8 cellular contexts compared by ENCODE assay signal in genomic region chr3:158106773-158107461, GRCh38. TPM values are rescaled to one million over a fixed set of nuclear protein-coding genes. Genes with fewer than 3 reads are reported as not detected.
A peak's percentile ranks its signal among the peaks of the same experiment; 100 is the strongest.
DNase-seq lines count a peak whose midpoint lies in the region; ATAC-seq and TF ChIP-seq lines count a peak whose summit lies in the region.

No MANE protein-coding gene starts in this region.

- peaks cover 17% of the 10 kb centered on the region for H3K36me3 Mint-ChIP-seq in T-helper 1 cell treated with Interleukin-12 subunit alpha and Interleukin-12 subunit beta and Interleukin-4 antibody, amounts not matched to agents 30 μg/mL and 1 μg/mL, for 36 hours (ENCODE audit: low read depth)
- peaks cover 5% of the 10 kb centered on the region for H3K36me3 Mint-ChIP-seq in activated naive CD4-positive, alpha-beta T cell treated with anti-CD3 and anti-CD28 coated beads, Interleukin-2, amount 50 U/mL, for 24 hours
- peaks cover 0 to 30% (median 22%) of the 10 kb centered on the region in 3 donors for H3K36me3 Mint-ChIP-seq in naive thymus-derived CD8-positive, alpha-beta T cell

- no peaks in the 10 kb centered on the region for H4K20me1 ChIP-seq in MM.1S (ENCODE audit: insufficient read depth, low read length)

- peak overlapping the region; percentile 86 for H2AFZ ChIP-seq in MM.1S (ENCODE audit: low read length)

- H3F3A ChIP-seq in MM.1S (ENCODE audit: insufficient read depth, low read length) = peaks cover 15% of the 10 kb centered on the region

- H3K27me3 Mint-ChIP-seq in T-helper 1 cell treated with Interleukin-12 subunit alpha and Interleukin-12 subunit beta and Interleukin-4 antibody, amounts not matched to agents 30 μg/mL and 1 μg/mL, for 36 hours (ENCODE audit: low read depth) = peaks cover 73% of the 10 kb centered on the region
- peaks cover 55% of the 10 kb centered on the region for H3K27me3 Mint-ChIP-seq in activated naive CD4-positive, alpha-beta T cell treated with anti-CD3 and anti-CD28 coated beads, Interleukin-2, amount 50 U/mL, for 24 hours
- peaks cover 40 to 75% (median 61%) of the 10 kb centered on the region in 5 donors for H3K27me3 Mint-ChIP-seq in naive thymus-derived CD8-positive, alpha-beta T cell

- H3K4me1 Mint-ChIP-seq in T-helper 1 cell treated with Interleukin-12 subunit alpha and Interleukin-12 subunit beta and Interleukin-4 antibody, amounts not matched to agents 30 μg/mL and 1 μg/mL, for 36 hours (ENCODE audit: low read depth) = peaks cover 52% of the 10 kb centered on the region
- peaks cover 59% of the 10 kb centered on the region for H3K4me1 Mint-ChIP-seq in activated naive CD4-positive, alpha-beta T cell treated with anti-CD3 and anti-CD28 coated beads, Interleukin-2, amount 50 U/mL, for 24 hours
- peaks cover 36 to 76% (median 67%) of the 10 kb centered on the region in 4 donors for H3K4me1 Mint-ChIP-seq in naive thymus-derived CD8-positive, alpha-beta T cell

- H3K4me3 ChIP-seq in MM.1S (ENCODE audit: low read length) = peak overlapping the region; percentile 66

- peaks cover 17% of the 10 kb centered on the region for H3K4me1 ChIP-seq in MM.1S (ENCODE audit: low read length)

- H3K27ac ChIP-seq in MM.1S (ENCODE audit: low read length) = no peak overlapping the region

- H3K4me2 ChIP-seq in MM.1S (ENCODE audit: low read depth, low read length) = peak overlapping the region; percentile 85

- H3K9me3 Mint-ChIP-seq in T-helper 1 cell treated with Interleukin-12 subunit alpha and Interleukin-12 subunit beta and Interleukin-4 antibody, amounts not matched to agents 30 μg/mL and 1 μg/mL, for 36 hours = peaks cover 2% of the 10 kb centered on the region
- H3K9me3 Mint-ChIP-seq in activated naive CD4-positive, alpha-beta T cell treated with anti-CD3 and anti-CD28 coated beads, Interleukin-2, amount 50 U/mL, for 24 hours = peaks cover 10% of the 10 kb centered on the region
- H3K9me3 Mint-ChIP-seq in naive thymus-derived CD8-positive, alpha-beta T cell = peaks cover 0 to 27% (median 2%) of the 10 kb centered on the region in 9 donors

- POLR2A ChIA-PET in naive thymus-derived CD8-positive, alpha-beta T cell (lab: Charles Lee) = interaction anchor here (0.9 kb wide), 1 partner anchor 11 kb away, joined by 4 read pairs; no protein-coding TSS in a partner anchor

- no peak for ATAC-seq in naive thymus-derived CD8-positive, alpha-beta T cell
- ATAC-seq in activated CD4-positive, CD25-positive, alpha-beta regulatory T cell treated with anti-CD3 and anti-CD28 coated beads, Interleukin-2, amount 50 U/mL, for 24 hours = no peak

- no peaks in the 10 kb centered on the region for H3K36me3 ChIP-seq in MM.1S (replicated peaks; ENCODE audit: insufficient read depth, low read length)

- H3K4me3 Mint-ChIP-seq in T-helper 1 cell treated with Interleukin-12 subunit alpha and Interleukin-12 subunit beta and Interleukin-4 antibody, amounts not matched to agents 30 μg/mL and 1 μg/mL, for 36 hours = peak overlapping the region; percentile 79
- peak overlapping the region; percentile 75 for H3K4me3 Mint-ChIP-seq in activated naive CD4-positive, alpha-beta T cell treated with anti-CD3 and anti-CD28 coated beads, Interleukin-2, amount 50 U/mL, for 24 hours
- peak overlapping the region; percentile 54 to 90 (median 78) for H3K4me3 Mint-ChIP-seq in naive thymus-derived CD8-positive, alpha-beta T cell

- no peaks in the 10 kb centered on the region for H3K9me2 ChIP-seq in MM.1S (replicated peaks; ENCODE audit: insufficient read depth, low read length)

- TF ChIP-seq CTCF in MM.1S (IDR thresholded peaks at IDR 0.05; ENCODE audit: low read length) = no peak

- H3K9me3 ChIP-seq in MM.1S (replicated peaks; ENCODE audit: insufficient read depth, low read length) = no peaks in the 10 kb centered on the region

- H3K27ac Mint-ChIP-seq in T-helper 1 cell treated with Interleukin-12 subunit alpha and Interleukin-12 subunit beta and Interleukin-4 antibody, amounts not matched to agents 30 μg/mL and 1 μg/mL, for 36 hours = peak overlapping the region; percentile 70
- peak overlapping the region; percentile 84 for H3K27ac Mint-ChIP-seq in activated naive CD4-positive, alpha-beta T cell treated with anti-CD3 and anti-CD28 coated beads, Interleukin-2, amount 50 U/mL, for 24 hours
- peak overlapping the region in 4 of 10 donors; percentile 4 to 91 (median 28) for H3K27ac Mint-ChIP-seq in naive thymus-derived CD8-positive, alpha-beta T cell

- H3K79me2 ChIP-seq in MM.1S (ENCODE audit: low read length) = peaks cover 17% of the 10 kb centered on the region

- H3K27me3 ChIP-seq in MM.1S (replicated peaks; ENCODE audit: insufficient read depth, low read length) = peaks cover 23% of the 10 kb centered on the region

- DNase-seq in T-helper 1 cell = no peak
- peak; percentile 39 for DNase-seq in MM.1S
- peak in 2 of 10 donors; percentile 22 to 34 for DNase-seq in naive thymus-derived CD8-positive, alpha-beta T cell
- no peak for DNase-seq in NOMO-1 (lab: John Stamatoyannopoulos, UW; ENCODE audit: unreplicated experiment in 2 of 2)
- DNase-seq in middle frontal gyrus (ENCODE audit: extremely low spot score, low spot score) = no peak

- H3K9ac ChIP-seq in MM.1S (ENCODE audit: low read length) = no peak overlapping the region

RNA-seq across cellular contexts. Expression of gene SHOX2, which starts 0.7 kb away (rescaled TPM):
- not detected for total RNA-seq in naive thymus-derived CD8-positive, alpha-beta T cell
- not detected for polyA plus RNA-seq in naive thymus-derived CD8-positive, alpha-beta T cell

RNA-seq across cellular contexts. Expression of gene RSRC1, which starts 3.0 kb away (rescaled TPM):
- 10 to 100 TPM; 32.6 to 36.9 TPM for total RNA-seq in naive thymus-derived CD8-positive, alpha-beta T cell
- 10 to 100 TPM; 30.2 to 38.3 (median 32.6) TPM for polyA plus RNA-seq in naive thymus-derived CD8-positive, alpha-beta T cell
